22 cellular contexts compared by ENCODE assay signal in the genomic region with DNA sequence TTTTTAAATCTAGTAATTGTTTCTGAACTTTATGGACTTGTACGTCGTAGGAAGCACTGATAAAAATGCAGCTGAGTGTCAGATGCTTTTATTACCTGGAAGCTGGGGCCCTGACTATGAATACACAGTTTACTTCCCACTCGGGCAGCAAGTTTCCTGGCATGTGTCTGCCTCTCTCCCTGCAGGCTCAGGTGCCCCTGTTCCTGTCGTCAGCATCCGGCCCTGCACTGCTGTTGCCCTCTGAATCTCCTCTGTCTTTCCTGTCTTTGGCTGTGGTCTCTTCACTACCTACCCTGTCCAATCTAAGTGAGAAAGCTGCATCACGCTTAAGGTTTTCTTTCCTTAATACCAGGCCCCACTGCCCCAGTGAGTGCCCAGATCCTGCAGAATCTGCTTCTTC.
DNase-seq lines count a peak whose midpoint lies in the region; ATAC-seq and TF ChIP-seq lines count a peak whose summit lies in the region.
"Had no signal": no experiment of that assay in that cellular context is flagged by ENCODE, and none has a peak within 500 bp of the region (broad histone marks: within the 10 kb centered on the region; RNA-seq: fewer than 3 reads in every experiment).

No MANE protein-coding gene starts in this region.

- peaks cover 0 to 15% of the 10 kb centered on the region in 2 donors for H3K4me1 ChIP-seq in right atrium auricular region

- H3K27ac ChIP-seq in KOPT-K1 (ENCODE audit: low read depth, low read length, poor library complexity, severe bottlenecking): peak overlapping the region; percentile 86
- H3K27ac ChIP-seq in right atrium auricular region: no peak overlapping the region

- peak overlapping the region; percentile 13 for H3K27ac Mint-ChIP-seq in T-helper 1 cell treated with Interleukin-12 subunit alpha and Interleukin-12 subunit beta and Interleukin-4 antibody, amounts not matched to agents 30 μg/mL and 1 μg/mL, for 36 hours
- H3K27ac Mint-ChIP-seq in activated naive CD8-positive, alpha-beta T cell treated with anti-CD3 and anti-CD28 coated beads, Interleukin-2, amount 10 ng/mL, durations not matched to agents 7 days and 5 days: no peak overlapping the region
- H3K27ac Mint-ChIP-seq in naive thymus-derived CD8-positive, alpha-beta T cell: peak overlapping the region; percentile 3 to 82 (median 54)

- no peak for TF ChIP-seq CTCF in right atrium auricular region (IDR thresholded peaks at IDR 0.05)

- no peak overlapping the region for H3K4me3 ChIP-seq in right atrium auricular region

- no peak overlapping the region for H3K4me3 Mint-ChIP-seq in T-helper 1 cell treated with Interleukin-12 subunit alpha and Interleukin-12 subunit beta and Interleukin-4 antibody, amounts not matched to agents 30 μg/mL and 1 μg/mL, for 36 hours
- H3K4me3 Mint-ChIP-seq in activated naive CD8-positive, alpha-beta T cell treated with anti-CD3 and anti-CD28 coated beads, Interleukin-2, amount 10 ng/mL, durations not matched to agents 7 days and 5 days: no peak overlapping the region
- H3K4me3 Mint-ChIP-seq in naive thymus-derived CD8-positive, alpha-beta T cell: peak overlapping the region in 7 of 10 donors; percentile 2 to 68 (median 52)
- H3K4me3 Mint-ChIP-seq in activated T-cell treated with anti-CD3 and anti-CD28 coated beads, Interleukin-2, amount 50 U/mL, for 4 hours: no peak overlapping the region
- H3K4me3 Mint-ChIP-seq: central memory CD8-positive, alpha-beta T cell had no signal

- peaks cover 27% of the 10 kb centered on the region for H3K4me1 Mint-ChIP-seq in T-helper 1 cell treated with Interleukin-12 subunit alpha and Interleukin-12 subunit beta and Interleukin-4 antibody, amounts not matched to agents 30 μg/mL and 1 μg/mL, for 36 hours (ENCODE audit: low read depth)
- peaks cover 22% of the 10 kb centered on the region for H3K4me1 Mint-ChIP-seq in activated naive CD8-positive, alpha-beta T cell treated with anti-CD3 and anti-CD28 coated beads, Interleukin-2, amount 10 ng/mL, durations not matched to agents 7 days and 5 days
- H3K4me1 Mint-ChIP-seq in naive thymus-derived CD8-positive, alpha-beta T cell: peaks cover 20 to 33% (median 27%) of the 10 kb centered on the region in 4 donors
- H3K4me1 Mint-ChIP-seq in activated T-cell treated with anti-CD3 and anti-CD28 coated beads, Interleukin-2, amount 50 U/mL, for 4 hours (ENCODE audit: low read depth): peaks cover 24% of the 10 kb centered on the region

- ATAC-seq in activated naive CD8-positive, alpha-beta T cell treated with anti-CD3 and anti-CD28 coated beads, Interleukin-2, amount 10 ng/mL, durations not matched to agents 7 days and 5 days (ENCODE audit: low read depth): peak; percentile 83
- peak; percentile 67 to 88 for ATAC-seq in naive thymus-derived CD8-positive, alpha-beta T cell
- no peak for ATAC-seq in activated T-cell treated with anti-CD3 and anti-CD28 coated beads, Interleukin-2, amount 50 U/mL, for 4 hours
- ATAC-seq in activated CD4-positive, CD25-positive, alpha-beta regulatory T cell treated with anti-CD3 and anti-CD28 coated beads, Interleukin-2, amount 50 U/mL, for 24 hours: no peak

- H3K27me3 Mint-ChIP-seq in T-helper 1 cell treated with Interleukin-12 subunit alpha and Interleukin-12 subunit beta and Interleukin-4 antibody, amounts not matched to agents 30 μg/mL and 1 μg/mL, for 36 hours (ENCODE audit: low read depth): no peaks in the 10 kb centered on the region
- H3K27me3 Mint-ChIP-seq in activated naive CD8-positive, alpha-beta T cell treated with anti-CD3 and anti-CD28 coated beads, Interleukin-2, amount 10 ng/mL, durations not matched to agents 7 days and 5 days: peaks cover 3% of the 10 kb centered on the region
- no peaks in the 10 kb centered on the region for H3K27me3 Mint-ChIP-seq in naive thymus-derived CD8-positive, alpha-beta T cell
- H3K27me3 Mint-ChIP-seq in activated T-cell treated with anti-CD3 and anti-CD28 coated beads, Interleukin-2, amount 50 U/mL, for 4 hours (ENCODE audit: low read depth): no peaks in the 10 kb centered on the region
- H3K27me3 Mint-ChIP-seq: central memory CD8-positive, alpha-beta T cell had no signal

- no peaks in the 10 kb centered on the region for H3K36me3 ChIP-seq in KOPT-K1 (ENCODE audit: insufficient read depth, low read length)
- no peaks in the 10 kb centered on the region for H3K36me3 ChIP-seq in right atrium auricular region

- H3K36me3 Mint-ChIP-seq in T-helper 1 cell treated with Interleukin-12 subunit alpha and Interleukin-12 subunit beta and Interleukin-4 antibody, amounts not matched to agents 30 μg/mL and 1 μg/mL, for 36 hours (ENCODE audit: low read depth): peaks cover 5% of the 10 kb centered on the region
- peaks cover 3% of the 10 kb centered on the region for H3K36me3 Mint-ChIP-seq in activated naive CD8-positive, alpha-beta T cell treated with anti-CD3 and anti-CD28 coated beads, Interleukin-2, amount 10 ng/mL, durations not matched to agents 7 days and 5 days
- H3K36me3 Mint-ChIP-seq in naive thymus-derived CD8-positive, alpha-beta T cell: peaks cover 0 to 5% (median 0%) of the 10 kb centered on the region in 3 donors
- no peaks in the 10 kb centered on the region for H3K36me3 Mint-ChIP-seq in activated T-cell treated with anti-CD3 and anti-CD28 coated beads, Interleukin-2, amount 50 U/mL, for 4 hours (ENCODE audit: insufficient read depth)

- H3K27me3 ChIP-seq in right atrium auricular region: no peaks in the 10 kb centered on the region

- no peak for DNase-seq in T-helper 1 cell
- DNase-seq in activated naive CD8-positive, alpha-beta T cell treated with anti-CD3 and anti-CD28 coated beads, Interleukin-2, amount 10 ng/mL, durations not matched to agents 7 days and 5 days: no peak
- peak in 4 of 10 donors; percentile 12 to 50 (median 32) for DNase-seq in naive thymus-derived CD8-positive, alpha-beta T cell
- no peak for DNase-seq in activated T-cell treated with anti-CD3 and anti-CD28 coated beads, Interleukin-2, amount 50 U/mL, for 4 hours
- DNase-seq in right atrium auricular region (ENCODE audit: low spot score): no peak
- DNase-seq: activated gamma-delta T cell treated with Interleukin-2 at 50 U/mL for 16 hours; AML-193; COR-L47; dermis blood vessel endothelial cell; KG1; kidney glomerular epithelial cell; mesendoderm; NCI-H146; NCI-H524 treated with DMSO at 0.1 percent for 48 hours; occipital lobe; RPMI8226; small intestine; stimulated activated CD4-positive, alpha-beta T cell treated with anti-CD3 and anti-CD28 coated beads, Interleukin-2, amount 100 ng/mL, for 24 hours had no signal

- H3K9me3 Mint-ChIP-seq in T-helper 1 cell treated with Interleukin-12 subunit alpha and Interleukin-12 subunit beta and Interleukin-4 antibody, amounts not matched to agents 30 μg/mL and 1 μg/mL, for 36 hours: no peaks in the 10 kb centered on the region
- no peaks in the 10 kb centered on the region for H3K9me3 Mint-ChIP-seq in activated naive CD8-positive, alpha-beta T cell treated with anti-CD3 and anti-CD28 coated beads, Interleukin-2, amount 10 ng/mL, durations not matched to agents 7 days and 5 days
- H3K9me3 Mint-ChIP-seq in naive thymus-derived CD8-positive, alpha-beta T cell: peaks cover 0 to 2% (median 0%) of the 10 kb centered on the region in 9 donors
- H3K9me3 Mint-ChIP-seq in activated T-cell treated with anti-CD3 and anti-CD28 coated beads, Interleukin-2, amount 50 U/mL, for 4 hours: no peaks in the 10 kb centered on the region

- peaks cover 3% of the 10 kb centered on the region for H3K9me3 ChIP-seq in KOPT-K1 (ENCODE audit: insufficient read depth, low read length, poor library complexity, severe bottlenecking)
- H3K9me3 ChIP-seq in right atrium auricular region: no peaks in the 10 kb centered on the region

- POLR2A ChIA-PET in activated naive CD8-positive, alpha-beta T cell treated with anti-CD3 and anti-CD28 coated beads, Interleukin-2, amount 10 ng/mL, durations not matched to agents 7 days and 5 days (lab: Charles Lee): interaction anchor here (0.5 kb wide), 1 partner anchor 1705 kb away, joined by 4 read pairs; no protein-coding TSS in a partner anchor
- POLR2A ChIA-PET in naive thymus-derived CD8-positive, alpha-beta T cell (lab: Charles Lee): interaction anchor here (0.6 kb wide), 1 partner anchor 1982 kb away, joined by 3 read pairs; no protein-coding TSS in a partner anchor

Comparison
In these comparisons a context has a peak if more than half of its experiments do, and no peak if none do; other contexts are left out.
1. H3K4me3 Mint-ChIP-seq: peak in naive thymus-derived CD8-positive, alpha-beta T cell (7 of 10); none in T-helper 1 cell treated with Interleukin-12 subunit alpha and Interleukin-12 subunit beta and Interleukin-4 antibody, amounts not matched to agents 30 μg/mL and 1 μg/mL, for 36 hours (single experiment), activated naive CD8-positive, alpha-beta T cell treated with anti-CD3 and anti-CD28 coated beads, Interleukin-2, amount 10 ng/mL, durations not matched to agents 7 days and 5 days (single experiment) and activated T-cell treated with anti-CD3 and anti-CD28 coated beads, Interleukin-2, amount 50 U/mL, for 4 hours (single experiment).
2. ATAC-seq: peak in activated naive CD8-positive, alpha-beta T cell treated with anti-CD3 and anti-CD28 coated beads, Interleukin-2, amount 10 ng/mL, durations not matched to agents 7 days and 5 days (single experiment) and naive thymus-derived CD8-positive, alpha-beta T cell (2 of 2); none in activated T-cell treated with anti-CD3 and anti-CD28 coated beads, Interleukin-2, amount 50 U/mL, for 4 hours (0 of 2) and activated CD4-positive, CD25-positive, alpha-beta regulatory T cell treated with anti-CD3 and anti-CD28 coated beads, Interleukin-2, amount 50 U/mL, for 24 hours (0 of 2).